ENCODE assay signal across 9 cellular contexts in the genomic region with DNA sequence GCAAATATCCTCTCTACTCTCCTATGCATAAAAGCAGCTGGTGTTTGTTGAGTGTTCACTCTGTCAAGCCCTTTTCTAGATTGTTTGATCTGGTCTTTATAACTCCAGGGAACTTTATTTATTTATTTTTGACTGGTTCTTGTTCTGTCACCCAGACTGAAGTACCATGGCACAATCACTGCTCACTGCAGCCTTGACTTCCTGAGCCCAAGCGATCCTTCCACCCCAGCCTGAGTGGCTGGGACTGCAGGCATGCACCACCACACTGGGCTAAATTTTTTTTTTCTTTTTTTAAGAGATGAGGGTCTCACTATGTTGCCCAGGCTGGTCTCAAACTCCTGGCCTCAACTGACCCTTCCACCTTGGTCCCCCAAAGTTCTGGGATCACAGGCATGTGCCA.
DNase-seq lines count a peak whose midpoint lies in the region; TF ChIP-seq lines count a peak whose summit lies in the region.
"Had no signal": no experiment of that assay in that cellular context is flagged by ENCODE, and none has a peak within 500 bp of the region (broad histone marks: within the 10 kb centered on the region; RNA-seq: fewer than 3 reads in every experiment).

No MANE protein-coding gene starts in this region.

- no peaks in the 10 kb centered on the region for H3K9me3 Mint-ChIP-seq in nephron

- H3K4me1 Mint-ChIP-seq in nephron, result peaks cover 8% of the 10 kb centered on the region

- H3K27me3 Mint-ChIP-seq in nephron (ENCODE audit: low read depth), result peaks cover 7% of the 10 kb centered on the region

- H3K27ac ChIP-seq in VCaP, result peak overlapping the region; percentile 58

- peak overlapping the region; percentile 77 to 86 (median 84) for H3K4me3 Mint-ChIP-seq in nephron

- DNase-seq in CD1c-positive myeloid dendritic cell (ENCODE audit: extremely low spot score), result peak; percentile 34
- DNase-seq in GM20000 (ENCODE audit: low spot score), result peak; percentile 10
- DNase-seq in activated gamma-delta T cell (lab: John Stamatoyannopoulos, UW), result no peak
- no peak for DNase-seq in GM19238 (ENCODE audit: insufficient read length, low spot score)
- DNase-seq in middle frontal gyrus (ENCODE audit: extremely low spot score, low spot score), result no peak
- DNase-seq in GF-D8 (lab: John Stamatoyannopoulos, UW), result no peak
- DNase-seq: central memory CD4-positive, alpha-beta T cell had no signal

- H3K36me3 Mint-ChIP-seq in nephron (ENCODE audit: low read depth), result no peaks in the 10 kb centered on the region

- peak overlapping the region; percentile 87 to 97 (median 88) for H3K27ac Mint-ChIP-seq in nephron

- no peak for TF ChIP-seq CTCF in GM20000 (IDR thresholded peaks at IDR 0.05; ENCODE audit: extremely low read depth, missing control alignments)
- TF ChIP-seq CTCF in VCaP (conservative IDR thresholded peaks at IDR 0.05), result no peak
- no peak for TF ChIP-seq CTCF in nephron (IDR thresholded peaks at IDR 0.05; ENCODE audit: unreplicated experiment in 3 of 3)

Comparison
In these comparisons a context has a peak if more than half of its experiments do, and no peak if none do; other contexts are left out.
1. DNase-seq: peak in CD1c-positive myeloid dendritic cell (single experiment) and GM20000 (single experiment); none in activated gamma-delta T cell (single experiment), GM19238 (single experiment), middle frontal gyrus (single experiment) and GF-D8 (single experiment).